ENCODE assay signal across 13 cellular contexts in the genomic region with DNA sequence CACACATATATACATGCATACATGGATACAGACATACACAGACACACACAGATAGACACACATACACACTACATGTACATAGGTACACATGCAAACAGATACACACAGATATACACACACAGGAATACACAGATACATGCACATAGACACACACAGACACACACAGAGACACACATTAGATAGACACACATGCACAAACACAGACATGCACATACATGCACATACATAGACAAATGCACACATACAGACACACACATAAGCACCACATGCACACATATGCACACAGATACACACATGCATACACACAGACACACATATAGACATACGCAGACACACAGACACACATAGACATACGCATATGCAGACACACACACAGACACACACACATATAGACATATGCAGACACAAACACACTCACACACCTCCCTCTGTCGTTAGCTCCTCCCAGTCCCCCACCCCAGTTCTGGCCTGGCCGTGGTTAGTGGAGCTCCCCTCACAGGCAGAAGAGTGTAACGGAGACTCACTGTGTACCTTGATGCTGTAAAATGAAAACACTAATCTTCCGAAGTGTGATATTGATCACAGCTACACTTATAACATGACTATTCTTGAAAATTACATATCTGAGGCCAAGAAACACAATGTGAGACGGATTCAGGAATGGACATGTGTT. TPM values are rescaled to one million over a fixed set of nuclear protein-coding genes. Genes with fewer than 3 reads are reported as not detected.
A peak's percentile ranks its signal among the peaks of the same experiment; 100 is the strongest.
DNase-seq lines count a peak whose midpoint lies in the region; ATAC-seq and TF ChIP-seq lines count a peak whose summit lies in the region.
"Had no signal": no experiment of that assay in that cellular context is flagged by ENCODE, and none has a peak within 500 bp of the region (broad histone marks: within the 10 kb centered on the region; RNA-seq: fewer than 3 reads in every experiment).

No MANE protein-coding gene starts in this region.

- no peaks in the 10 kb centered on the region for H3K9me3 Mint-ChIP-seq in activated T-cell treated with anti-CD3 and anti-CD28 coated beads, Interleukin-2, amount 50 U/mL, for 24 hours
- no peaks in the 10 kb centered on the region for H3K9me3 Mint-ChIP-seq in activated T-cell treated with anti-CD3 and anti-CD28 coated beads, Interleukin-2, amount 50 U/mL, for 4 hours
- H3K9me3 Mint-ChIP-seq: activated B cell treated with CpG ODN at 0.5 μM for 24 hours, nephron progenitor cell had no signal

- DNase-seq in activated T-cell treated with anti-CD3 and anti-CD28 coated beads, Interleukin-2, amount 50 U/mL, for 24 hours, result peak; percentile 41
- DNase-seq in activated T-cell treated with anti-CD3 and anti-CD28 coated beads, Interleukin-2, amount 50 U/mL, for 4 hours, result no peak
- peak; percentile 34 for DNase-seq in SW480 (ENCODE audit: low spot score)
- DNase-seq in left colon, result no peak
- no peak for DNase-seq in cerebellar nuclear complex (lab: John Stamatoyannopoulos, UW)
- no peak for DNase-seq in hypothalamus (lab: John Stamatoyannopoulos, UW)
- no peak for DNase-seq in left ventricle myocardium inferior
- DNase-seq: activated B cell treated with CpG ODN at 0.5 μM for 24 hours, foreskin melanocyte, GF-D8, left cardiac atrium, nephron progenitor cell had no signal

- H3K27me3 Mint-ChIP-seq in activated T-cell treated with anti-CD3 and anti-CD28 coated beads, Interleukin-2, amount 50 U/mL, for 24 hours, result no peaks in the 10 kb centered on the region
- no peaks in the 10 kb centered on the region for H3K27me3 Mint-ChIP-seq in activated T-cell treated with anti-CD3 and anti-CD28 coated beads, Interleukin-2, amount 50 U/mL, for 4 hours (ENCODE audit: low read depth)

- H3K9me3 ChIP-seq in left ventricle myocardium inferior (replicated peaks), result no peaks in the 10 kb centered on the region

- H3K4me1 Mint-ChIP-seq in activated T-cell treated with anti-CD3 and anti-CD28 coated beads, Interleukin-2, amount 50 U/mL, for 24 hours (ENCODE audit: low read depth), result peaks cover 35% of the 10 kb centered on the region
- peaks cover 69% of the 10 kb centered on the region for H3K4me1 Mint-ChIP-seq in activated T-cell treated with anti-CD3 and anti-CD28 coated beads, Interleukin-2, amount 50 U/mL, for 4 hours (ENCODE audit: low read depth)

- H3K27me3 ChIP-seq in left ventricle myocardium inferior (ENCODE audit: low read depth), result peaks cover 95% of the 10 kb centered on the region

- H3K36me3 Mint-ChIP-seq in activated T-cell treated with anti-CD3 and anti-CD28 coated beads, Interleukin-2, amount 50 U/mL, for 24 hours (ENCODE audit: low read depth), result peaks cover 35% of the 10 kb centered on the region
- H3K36me3 Mint-ChIP-seq in activated T-cell treated with anti-CD3 and anti-CD28 coated beads, Interleukin-2, amount 50 U/mL, for 4 hours (ENCODE audit: insufficient read depth), result peaks cover 27% of the 10 kb centered on the region

- no peaks in the 10 kb centered on the region for H3K4me1 ChIP-seq in left ventricle myocardium inferior

- H3K27ac Mint-ChIP-seq in activated T-cell treated with anti-CD3 and anti-CD28 coated beads, Interleukin-2, amount 50 U/mL, for 24 hours, result no peak overlapping the region
- H3K27ac Mint-ChIP-seq: activated B cell treated with CpG ODN at 0.5 μM for 24 hours, nephron progenitor cell had no signal

- H3K36me3 ChIP-seq in left ventricle myocardium inferior, result no peaks in the 10 kb centered on the region

- H3K4me3 Mint-ChIP-seq in activated T-cell treated with anti-CD3 and anti-CD28 coated beads, Interleukin-2, amount 50 U/mL, for 24 hours, result no peak overlapping the region
- H3K4me3 Mint-ChIP-seq in activated T-cell treated with anti-CD3 and anti-CD28 coated beads, Interleukin-2, amount 50 U/mL, for 4 hours, result no peak overlapping the region
- H3K4me3 Mint-ChIP-seq: activated B cell treated with CpG ODN at 0.5 μM for 24 hours, nephron progenitor cell had no signal

- TF ChIP-seq CTCF in GM12875 (IDR thresholded peaks at IDR 0.05; ENCODE audit: borderline replicate concordance, insufficient read depth, low read depth, low read length), result peak; percentile 13; the same call in 1 of the 2 replicates
- no peak for TF ChIP-seq CTCF in left ventricle myocardium inferior (IDR thresholded peaks at IDR 0.05; ENCODE audit: borderline replicate concordance)

- no peak overlapping the region for H3K27ac ChIP-seq in left ventricle myocardium inferior (replicated peaks)

- no peak overlapping the region for H3K4me3 ChIP-seq in GM12875 (ENCODE audit: low read depth, low read length)
- H3K4me3 ChIP-seq in left ventricle myocardium inferior, result no peak overlapping the region

- ATAC-seq in activated T-cell treated with anti-CD3 and anti-CD28 coated beads, Interleukin-2, amount 50 U/mL, for 4 hours, result no peak
- peak; percentile 37 for ATAC-seq in left colon
- ATAC-seq: left cardiac atrium had no signal

- intact Hi-C loops in left colon (cut with DNase I, micrococcal nuclease), result no loop called here
- intact Hi-C loops in left ventricle myocardium inferior (cut with micrococcal nuclease), result no loop called here

RNA-seq across cellular contexts. Expression of a gene that starts 7.6 kb away (rescaled TPM):
- total RNA-seq in activated T-cell treated with anti-CD3 and anti-CD28 coated beads, Interleukin-2, amount 50 U/mL, for 4 hours, result 10 to 100 TPM in 2 of 3 donors, 1 to 10 TPM in 1; 8.8 to 13.7 (median 11.3) TPM
- 1 to 10 TPM in 1 of 2 donors, under 1 TPM in 1; 0.67 to 1.0 TPM for total RNA-seq in left colon
- total RNA-seq in left ventricle myocardium inferior, result not detected
- total RNA-seq: activated B cell treated with CpG ODN at 0.5 μM for 24 hours had no signal

RNA-seq across cellular contexts. Expression of a gene that starts 15.5 kb away (rescaled TPM):
- 1 to 10 TPM; 2.0 to 2.6 (median 2.1) TPM for total RNA-seq in activated T-cell treated with anti-CD3 and anti-CD28 coated beads, Interleukin-2, amount 50 U/mL, for 4 hours
- total RNA-seq in left colon, result under 1 TPM; 0.43 to 0.61 TPM
- total RNA-seq in left ventricle myocardium inferior, result not detected
- total RNA-seq: activated B cell treated with CpG ODN at 0.5 μM for 24 hours had no signal

RNA-seq across cellular contexts. Expression of a gene that starts 45.0 kb away (rescaled TPM):
- total RNA-seq in activated T-cell treated with anti-CD3 and anti-CD28 coated beads, Interleukin-2, amount 50 U/mL, for 4 hours, result under 1 TPM in 1 of 3 donors, not detected in 2; 0.82 TPM
- total RNA-seq in left colon (100 to 1,000 TPM; 208 to 322 TPM), left ventricle myocardium inferior (not detected)
- total RNA-seq: activated B cell treated with CpG ODN at 0.5 μM for 24 hours, left cardiac atrium had no signal

Comparison
In these comparisons a context has a peak if more than half of its experiments do, and no peak if none do; other contexts are left out.
1. DNase-seq: peak in activated T-cell treated with anti-CD3 and anti-CD28 coated beads, Interleukin-2, amount 50 U/mL, for 24 hours (single experiment) and SW480 (single experiment); none in activated T-cell treated with anti-CD3 and anti-CD28 coated beads, Interleukin-2, amount 50 U/mL, for 4 hours (single experiment), left colon (0 of 2), cerebellar nuclear complex (0 of 2), hypothalamus (0 of 51) and left ventricle myocardium inferior (single experiment).
2. RNA of a gene that starts 45.0 kb away (total RNA-seq): 208 to 322 TPM in left colon; 0.82 TPM in activated T-cell treated with anti-CD3 and anti-CD28 coated beads, Interleukin-2, amount 50 U/mL, for 4 hours and not detected in left ventricle myocardium inferior (single experiment); every median in the first group is over 100 times any median in the second.